Comparison of ENCODE assay signal across 1 cellular context in genomic region chr6:53544500-53545308, GRCh38.
TF ChIP-seq lines count a peak whose summit lies in the region.

GCLC (minus strand) TSS chr6:53545101; CDS start chr6:53544645, 456 bp downstream.

TF ChIP-seq in HepG2, 621 proteins besides CTCF, POLR2A, EP300 and RAD21 (continued from another document and continues in another):
- peak; percentile 42 for TF ChIP-seq ZNF609 (CRISPR knock-in tag; IDR thresholded peaks at IDR 0.05; ENCODE audit: borderline replicate concordance)
- no peak for TF ChIP-seq ZNF678 (CRISPR knock-in tag; IDR thresholded peaks at IDR 0.05)
- TF ChIP-seq ZNF276 (CRISPR knock-in tag; IDR thresholded peaks at IDR 0.05; ENCODE audit: low read depth), result peak; percentile 95
- TF ChIP-seq ZSCAN30 (CRISPR knock-in tag; IDR thresholded peaks at IDR 0.05), result no peak
- peak; percentile 79; the same call in 1 of the 2 replicates for TF ChIP-seq DNMT1 (CRISPR knock-in tag; IDR thresholded peaks at IDR 0.05)
- TF ChIP-seq SIN3A (IDR thresholded peaks at IDR 0.05; ENCODE audit: borderline replicate concordance, low read depth, low read length), result peak; percentile 96; the same call in 1 of the 2 replicates
- TF ChIP-seq NCOA2 (CRISPR knock-in tag; IDR thresholded peaks at IDR 0.05), result peak; percentile 41; the same call in 1 of the 2 replicates
- TF ChIP-seq HOXA5 (CRISPR knock-in tag; IDR thresholded peaks at IDR 0.05), result peak; percentile 90
- TF ChIP-seq TAF15 (IDR thresholded peaks at IDR 0.05; ENCODE audit: low read depth, low read length, poor library complexity, severe bottlenecking), result peak; percentile 63
- no peak for TF ChIP-seq DMTF1 (CRISPR knock-in tag; IDR thresholded peaks at IDR 0.05)
- no peak for TF ChIP-seq RBM22 (optimal IDR thresholded peaks at IDR 0.05; ENCODE audit: low read length)
- peak; percentile 28; the same call in 1 of the 2 replicates for TF ChIP-seq ZNF639 (CRISPR knock-in tag; conservative IDR thresholded peaks at IDR 0.05)
- peak; percentile 99 for TF ChIP-seq HINFP (CRISPR knock-in tag; IDR thresholded peaks at IDR 0.05; ENCODE audit: low read depth)
- peak; percentile 78 for TF ChIP-seq TAF1 (CRISPR knock-in tag; IDR thresholded peaks at IDR 0.05)
- peak; percentile 95 for TF ChIP-seq ZNF687 (CRISPR knock-in tag; IDR thresholded peaks at IDR 0.05)
- TF ChIP-seq GPN1 (CRISPR knock-in tag; IDR thresholded peaks at IDR 0.05; ENCODE audit: borderline replicate concordance), result no peak
- peak; percentile 82; the same call in 1 of the 2 replicates for TF ChIP-seq HOXD1 (CRISPR knock-in tag; IDR thresholded peaks at IDR 0.05)
- TF ChIP-seq ZNF180 (CRISPR knock-in tag; IDR thresholded peaks at IDR 0.05; ENCODE audit: borderline replicate concordance, low read depth), result no peak
- peak; percentile 79 for TF ChIP-seq HOXA3 (CRISPR knock-in tag; IDR thresholded peaks at IDR 0.05)
- TF ChIP-seq KDM5A (IDR thresholded peaks at IDR 0.05; ENCODE audit: borderline replicate concordance, low read length), result no peak; the same call in 1 of the 2 replicates
- no peak for TF ChIP-seq SOX6 (IDR thresholded peaks at IDR 0.05)
- TF ChIP-seq SOX6 (CRISPR knock-in tag; IDR thresholded peaks at IDR 0.05), result peak; percentile 62
- peak; percentile 82 for TF ChIP-seq HMG20B (CRISPR knock-in tag; conservative IDR thresholded peaks at IDR 0.05)
- no peak for TF ChIP-seq NAIF1 (CRISPR knock-in tag; IDR thresholded peaks at IDR 0.05; ENCODE audit: borderline replicate concordance)
- TF ChIP-seq GLI4 (CRISPR knock-in tag; IDR thresholded peaks at IDR 0.05; ENCODE audit: borderline replicate concordance), result no peak
- 0 out of 2 replicates have a peak, but pooled peaks have one; percentile 49 for TF ChIP-seq ZNF326 (CRISPR knock-in tag; IDR thresholded peaks at IDR 0.05; ENCODE audit: borderline replicate concordance)
- peak; percentile 60 for TF ChIP-seq CREB1 (IDR thresholded peaks at IDR 0.05)
- no peak for TF ChIP-seq CREB1 (CRISPR knock-in tag; IDR thresholded peaks at IDR 0.05)
- peak; percentile 24; the same call in 1 of the 2 replicates for TF ChIP-seq ZNF503 (CRISPR knock-in tag; IDR thresholded peaks at IDR 0.05)
- peak; percentile 89 for TF ChIP-seq TMF1 (CRISPR knock-in tag; IDR thresholded peaks at IDR 0.05; ENCODE audit: low read depth)
- TF ChIP-seq GATA4 (IDR thresholded peaks at IDR 0.05; ENCODE audit: borderline replicate concordance, low read depth), result no peak
- TF ChIP-seq THAP9 (CRISPR knock-in tag; IDR thresholded peaks at IDR 0.05; ENCODE audit: borderline replicate concordance), result 0 out of 2 replicates have a peak, but pooled peaks have one; percentile 5
- TF ChIP-seq NFE2 (CRISPR knock-in tag; IDR thresholded peaks at IDR 0.05), result 0 out of 2 replicates have a peak, but pooled peaks have one; percentile 34
- TF ChIP-seq SALL2 (CRISPR knock-in tag; IDR thresholded peaks at IDR 0.05), result peak; percentile 93
- TF ChIP-seq ZNF460 (CRISPR knock-in tag; IDR thresholded peaks at IDR 0.05; ENCODE audit: borderline replicate concordance), result no peak
- no peak; the same call in 1 of the 2 replicates for TF ChIP-seq ATF5 (CRISPR knock-in tag; IDR thresholded peaks at IDR 0.05; ENCODE audit: low read depth)
